ENCODE assay signal across 18 cellular contexts in the genomic region with DNA sequence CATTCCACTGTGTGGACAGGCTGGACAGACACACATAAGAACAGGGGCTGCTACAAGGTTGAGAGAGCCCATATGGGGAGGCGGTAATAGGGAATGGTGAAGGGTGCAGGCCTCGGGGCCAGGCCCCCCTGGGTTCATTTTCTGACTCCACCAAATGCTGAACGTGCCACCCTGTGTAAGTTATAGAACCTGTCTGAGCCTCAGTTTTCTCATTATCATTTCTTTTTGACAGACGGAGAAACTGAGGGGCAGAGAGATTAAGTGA.
"Had no signal": no experiment of that assay in that cellular context is flagged by ENCODE, and none has a peak within 500 bp of the region (broad histone marks: within the 10 kb centered on the region; RNA-seq: fewer than 3 reads in every experiment).

No MANE protein-coding gene starts in this region.

- H2AFZ ChIP-seq: hepatocyte had no signal

- H3K4me3 Mint-ChIP-seq: dendritic cell treated with granulocyte-macrophage colony-stimulating factor and Interleukin-4, amounts not matched to agents 40 ng/mL and 50 ng/mL, for 4 days; naive thymus-derived CD8-positive, alpha-beta T cell; stimulated activated memory B cell treated with anti-CD40 and anti-IgM and Interleukin-4, amounts not matched to agents 10 μg/mL and 1 μg/mL and 100 μg/mL, for 72 hours; stimulated activated naive CD8-positive, alpha-beta T cell treated with anti-CD3 and anti-CD28 coated beads, Interleukin-15, Interleukin-2, amounts not matched to agents 100 ng/mL and 50 ng/mL, for 24 hours had no signal

- H3K27me3 ChIP-seq: testis had no signal

- H3K4me2 ChIP-seq: hepatocyte had no signal

- DNase-seq: central memory CD4-positive, alpha-beta T cell; foreskin keratinocyte; kidney glomerular epithelial cell; mucosa of descending colon; psoas muscle; retina; stimulated activated CD4-positive, alpha-beta T cell treated with anti-CD3 and anti-CD28 coated beads, Interleukin-15, amount 100 ng/mL, for 24 hours; stimulated activated CD4-positive, alpha-beta T cell treated with anti-CD3 and anti-CD28 coated beads, Interleukin-1b, Interleukin-23, amount 100 ng/mL, for 48 hours; stimulated activated CD4-positive, alpha-beta T cell treated with anti-CD3 and anti-CD28 coated beads, Interleukin-4, amount 100 ng/mL, for 24 hours; testis had no signal

- H3K9me3 ChIP-seq: mucosa of descending colon, psoas muscle, spleen, testis, tibial nerve had no signal

- H3K4me1 ChIP-seq: foreskin keratinocyte, psoas muscle had no signal

- H3K27ac ChIP-seq: foreskin keratinocyte, hepatocyte, psoas muscle, spleen, testis, tibial nerve had no signal

- H3K36me3 Mint-ChIP-seq: naive thymus-derived CD8-positive, alpha-beta T cell; stimulated activated memory B cell treated with anti-CD40 and anti-IgM and Interleukin-4, amounts not matched to agents 10 μg/mL and 1 μg/mL and 100 μg/mL, for 72 hours had no signal

- H3K4me3 ChIP-seq: hepatocyte, mucosa of descending colon, psoas muscle, spleen, testis, tibial nerve had no signal

- H3K27me3 Mint-ChIP-seq: dendritic cell treated with granulocyte-macrophage colony-stimulating factor and Interleukin-4, amounts not matched to agents 40 ng/mL and 50 ng/mL, for 4 days had no signal

- H3K27ac Mint-ChIP-seq: dendritic cell treated with granulocyte-macrophage colony-stimulating factor and Interleukin-4, amounts not matched to agents 40 ng/mL and 50 ng/mL, for 4 days; naive thymus-derived CD8-positive, alpha-beta T cell; stimulated activated memory B cell treated with anti-CD40 and anti-IgM and Interleukin-4, amounts not matched to agents 10 μg/mL and 1 μg/mL and 100 μg/mL, for 72 hours; stimulated activated naive CD8-positive, alpha-beta T cell treated with anti-CD3 and anti-CD28 coated beads, Interleukin-15, Interleukin-2, amounts not matched to agents 100 ng/mL and 50 ng/mL, for 24 hours had no signal

- ATAC-seq: foreskin keratinocyte; mucosa of descending colon; naive thymus-derived CD8-positive, alpha-beta T cell; psoas muscle; sciatic nerve; stimulated activated memory B cell treated with anti-CD40 and anti-IgM and Interleukin-4, amounts not matched to agents 10 μg/mL and 1 μg/mL and 100 μg/mL, for 72 hours had no signal

- H3K9me3 Mint-ChIP-seq: dendritic cell treated with granulocyte-macrophage colony-stimulating factor and Interleukin-4, amounts not matched to agents 40 ng/mL and 50 ng/mL, for 4 days; naive thymus-derived CD8-positive, alpha-beta T cell; stimulated activated memory B cell treated with anti-CD40 and anti-IgM and Interleukin-4, amounts not matched to agents 10 μg/mL and 1 μg/mL and 100 μg/mL, for 72 hours; stimulated activated naive CD8-positive, alpha-beta T cell treated with anti-CD3 and anti-CD28 coated beads, Interleukin-15, Interleukin-2, amounts not matched to agents 100 ng/mL and 50 ng/mL, for 24 hours had no signal

- H3K4me1 Mint-ChIP-seq: stimulated activated memory B cell treated with anti-CD40 and anti-IgM and Interleukin-4, amounts not matched to agents 10 μg/mL and 1 μg/mL and 100 μg/mL, for 72 hours had no signal

- H3K36me3 ChIP-seq: spleen, tibial nerve had no signal
